ENCODE assay signal across 15 cellular contexts in the genomic region with DNA sequence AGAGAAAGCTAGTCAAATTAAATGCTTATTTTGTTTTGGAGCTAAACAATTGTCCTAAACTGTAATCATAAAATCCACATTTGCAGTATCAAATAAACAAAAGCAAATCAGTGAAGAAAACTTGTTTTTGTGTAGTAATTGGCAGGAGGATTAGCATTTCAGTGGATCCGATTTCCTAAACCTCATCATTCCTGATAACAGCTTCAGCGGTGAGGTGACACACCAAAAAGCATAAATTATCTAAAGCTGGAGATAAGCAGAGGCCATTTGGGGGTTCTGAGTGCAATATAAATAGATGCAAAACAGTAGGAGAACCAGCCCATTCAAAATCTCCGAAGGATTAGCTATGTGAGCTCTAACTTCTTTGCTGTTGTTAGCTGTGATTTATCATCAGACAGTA.
DNase-seq lines count a peak whose midpoint lies in the region; ATAC-seq, FAIRE-seq and TF ChIP-seq lines count a peak whose summit lies in the region.
"Had no signal": no experiment of that assay in that cellular context is flagged by ENCODE, and none has a peak within 500 bp of the region (broad histone marks: within the 10 kb centered on the region; RNA-seq: fewer than 3 reads in every experiment).

No MANE protein-coding gene starts in this region.

- peaks cover 75% of the 10 kb centered on the region for H3K27me3 Mint-ChIP-seq in endodermal cell (ENCODE audit: insufficient read depth)
- H3K27me3 Mint-ChIP-seq: B cell; CD4-positive, alpha-beta memory T cell had no signal

- peak overlapping the region; percentile 11 for H3K27ac ChIP-seq in HEK293 (ENCODE audit: extremely low read depth, low read depth, low read length)
- no peak overlapping the region for H3K27ac ChIP-seq in endodermal cell (ENCODE audit: low read depth, low read length)
- no peak overlapping the region for H3K27ac ChIP-seq in PC-9
- H3K27ac ChIP-seq in pancreas = no peak overlapping the region
- no peak overlapping the region for H3K27ac ChIP-seq in foreskin keratinocyte
- H3K27ac ChIP-seq: SJSA1 had no signal

- peaks cover 12% of the 10 kb centered on the region for H3K4me1 ChIP-seq in HEK293 (ENCODE audit: control insufficient read depth, insufficient read depth, low read length)
- peaks cover 5% of the 10 kb centered on the region for H3K4me1 ChIP-seq in endodermal cell (ENCODE audit: control insufficient read depth, insufficient read depth, low read length)
- H3K4me1 ChIP-seq in PC-9 (replicated peaks; ENCODE audit: insufficient read depth) = no peaks in the 10 kb centered on the region
- no peaks in the 10 kb centered on the region for H3K4me1 ChIP-seq in pancreas
- H3K4me1 ChIP-seq in foreskin keratinocyte = no peaks in the 10 kb centered on the region
- H3K4me1 ChIP-seq: SJSA1 had no signal

- H3K9me3 ChIP-seq in HEK293 (ENCODE audit: control insufficient read depth, insufficient read depth, low read depth, low read length) = no peaks in the 10 kb centered on the region
- no peaks in the 10 kb centered on the region for H3K9me3 ChIP-seq in endodermal cell (ENCODE audit: control insufficient read depth, low read length)
- no peaks in the 10 kb centered on the region for H3K9me3 ChIP-seq in PC-9 (ENCODE audit: insufficient read depth, low read depth)
- H3K9me3 ChIP-seq in pancreas = no peaks in the 10 kb centered on the region
- H3K9me3 ChIP-seq: SJSA1 had no signal

- intact Hi-C loops in PC-9 (cut with micrococcal nuclease; ENCODE audit: unreplicated experiment) = no loop called here
- intact Hi-C loops in pancreas (cut with DNase I) = no loop called here

- 15 to 56% methylated on average over 1 to 3 of the region's 3 CpGs for WGBS in endodermal cell (ENCODE audit: insufficient coverage in 1 of 2, insufficient read length in 1 of 2), 2 experiments
- 34 to 47% methylated on average over 3 of the region's 3 CpGs for WGBS in pancreas, 2 donors

- peak; percentile 10 for DNase-seq in D341Med (ENCODE audit: low spot score)
- peak; percentile 51 for DNase-seq in NCI-H774 (lab: John Stamatoyannopoulos, UW)
- DNase-seq in endodermal cell = peak; percentile 56
- no peak for DNase-seq in PC-9
- DNase-seq in NCI-H2196 treated with DMSO at 0.1 percent for 48 hours (lab: John Stamatoyannopoulos, UW; ENCODE audit: unreplicated experiment) = no peak
- no peak for DNase-seq in pancreas
- no peak for DNase-seq in foreskin keratinocyte
- DNase-seq: CD4-positive, alpha-beta memory T cell; GF-D8; KBM-7; NCI-H1048; NCI-H446 had no signal

- no peaks in the 10 kb centered on the region for H3K79me2 ChIP-seq in PC-9 (ENCODE audit: low read depth)

- H3K36me3 ChIP-seq in HEK293 (ENCODE audit: control insufficient read depth in 2 of 2, insufficient read depth in 1 of 2, low read length in 2 of 2) = no peaks in the 10 kb centered on the region
- H3K36me3 ChIP-seq in endodermal cell (ENCODE audit: control insufficient read depth, insufficient read depth, low read length) = no peaks in the 10 kb centered on the region
- no peaks in the 10 kb centered on the region for H3K36me3 ChIP-seq in PC-9 (ENCODE audit: low read depth)
- no peaks in the 10 kb centered on the region for H3K36me3 ChIP-seq in pancreas
- H3K36me3 ChIP-seq: SJSA1 had no signal

- H3K9me2 ChIP-seq in PC-9 (ENCODE audit: insufficient read depth) = no peaks in the 10 kb centered on the region

- H3K4me2 ChIP-seq in PC-9 = no peak overlapping the region

- peaks cover 78% of the 10 kb centered on the region for H3K27me3 ChIP-seq in endodermal cell (ENCODE audit: control insufficient read depth, insufficient read depth, low read length, poor library complexity, severe bottlenecking)
- H3K27me3 ChIP-seq in PC-9 (ENCODE audit: insufficient read depth, low read depth) = no peaks in the 10 kb centered on the region
- no peaks in the 10 kb centered on the region for H3K27me3 ChIP-seq in pancreas
- H3K27me3 ChIP-seq in foreskin keratinocyte = no peaks in the 10 kb centered on the region
- H3K27me3 ChIP-seq: SJSA1 had no signal

- peaks cover 4% of the 10 kb centered on the region for H3K9me3 Mint-ChIP-seq in endodermal cell

- CTCF ChIA-PET in HEK293 (lab: Yijun Ruan, JAX) = interaction anchor here (0.7 to 1.8 kb wide), 5 partner anchors 9 to 240 kb away, joined by 3 to 7 read pairs (median 3); no protein-coding TSS in a partner anchor
- CTCF ChIA-PET in PC-9 (lab: Charles Lee) = no interaction called here

- no peak overlapping the region for H2AFZ ChIP-seq in PC-9

- no peaks in the 10 kb centered on the region for H4K20me1 ChIP-seq in PC-9 (ENCODE audit: insufficient read depth)

- no peak overlapping the region for H3K9ac ChIP-seq in endodermal cell (ENCODE audit: extremely low read depth, low read length, poor library complexity, severe bottlenecking)

- H3F3A ChIP-seq in PC-9 (ENCODE audit: insufficient read depth, low read depth) = no peaks in the 10 kb centered on the region

- TF ChIP-seq CTCF in HEK293 (tag by site-specific recombination; IDR thresholded peaks at IDR 0.05) = no peak
- no peak for TF ChIP-seq CTCF in endodermal cell (conservative IDR thresholded peaks at IDR 0.05)
- no peak for TF ChIP-seq CTCF in PC-9 (conservative IDR thresholded peaks at IDR 0.05)
- no peak for TF ChIP-seq CTCF in pancreas (IDR thresholded peaks at IDR 0.05)
- no peak for TF ChIP-seq CTCF in foreskin keratinocyte (conservative IDR thresholded peaks at IDR 0.05)

- H3K36me3 Mint-ChIP-seq in endodermal cell (ENCODE audit: low read depth) = no peaks in the 10 kb centered on the region
- H3K36me3 Mint-ChIP-seq: CD4-positive, alpha-beta memory T cell had no signal

- no peak overlapping the region for H3K4me3 ChIP-seq in HEK293 (ENCODE audit: low read depth, low read length)
- H3K4me3 ChIP-seq in endodermal cell (ENCODE audit: low read length) = no peak overlapping the region
- H3K4me3 ChIP-seq in PC-9 = no peak overlapping the region
- no peak overlapping the region for H3K4me3 ChIP-seq in pancreas
- H3K4me3 ChIP-seq: SJSA1 had no signal

- no peak for FAIRE-seq in pancreas (lab: Jason Lieb, UNC)

- no peak overlapping the region for H3K27ac Mint-ChIP-seq in endodermal cell
- H3K27ac Mint-ChIP-seq: B cell; CD4-positive, alpha-beta memory T cell had no signal

- peaks cover 10% of the 10 kb centered on the region for H3K4me1 Mint-ChIP-seq in endodermal cell
- H3K4me1 Mint-ChIP-seq: B cell; CD4-positive, alpha-beta memory T cell had no signal

- ATAC-seq in pancreas (no peak), foreskin keratinocyte (no peak)

- BruUV-seq in PC-9 (replicated peaks; lab: Mats Ljungman, UMichigan) = no TSS peak

- H3K4me3 Mint-ChIP-seq in endodermal cell = no peak overlapping the region
- H3K4me3 Mint-ChIP-seq: B cell; CD4-positive, alpha-beta memory T cell had no signal

- POLR2A ChIA-PET in HEK293 (lab: Yijun Ruan, JAX) = interaction anchor here (1.0 to 2.3 kb wide), 4 partner anchors 78 to 236 kb away, joined by 3 to 31 read pairs (median 6); a partner anchor contains a TSS
- POLR2A ChIA-PET in PC-9 (lab: Charles Lee; ENCODE audit: unreplicated experiment) = no interaction called here

TF ChIP-seq in HEK293, 187 proteins besides CTCF, POLR2A, EP300 and RAD21 (continues in another document):
- TF ChIP-seq PRDM1 (tag by site-specific recombination; IDR thresholded peaks at IDR 0.05) (no peak), ZNF133 (tag by site-specific recombination; IDR thresholded peaks at IDR 0.05) (no peak), ZFHX2 (tag by site-specific recombination; conservative IDR thresholded peaks at IDR 0.05) (no peak), IKZF3 (tag by site-specific recombination; IDR thresholded peaks at IDR 0.05) (peak; percentile 93), KLF7 (tag by site-specific recombination; IDR thresholded peaks at IDR 0.05; ENCODE audit: borderline replicate concordance) (no peak), ZNF24 (tag by site-specific recombination; IDR thresholded peaks at IDR 0.05) (0 out of 2 replicates have a peak, but pooled peaks have one; percentile 16), ZNF768 (tag by site-specific recombination; IDR thresholded peaks at IDR 0.05) (no peak), ZNF501 (tag by site-specific recombination; IDR thresholded peaks at IDR 0.05) (no peak), ZNF747 (tag by site-specific recombination; IDR thresholded peaks at IDR 0.05) (no peak), ZNF707 (tag by site-specific recombination; IDR thresholded peaks at IDR 0.05) (no peak), ZNF677 (tag by site-specific recombination; IDR thresholded peaks at IDR 0.05) (no peak)
- TF ChIP-seq, protein P1, sequence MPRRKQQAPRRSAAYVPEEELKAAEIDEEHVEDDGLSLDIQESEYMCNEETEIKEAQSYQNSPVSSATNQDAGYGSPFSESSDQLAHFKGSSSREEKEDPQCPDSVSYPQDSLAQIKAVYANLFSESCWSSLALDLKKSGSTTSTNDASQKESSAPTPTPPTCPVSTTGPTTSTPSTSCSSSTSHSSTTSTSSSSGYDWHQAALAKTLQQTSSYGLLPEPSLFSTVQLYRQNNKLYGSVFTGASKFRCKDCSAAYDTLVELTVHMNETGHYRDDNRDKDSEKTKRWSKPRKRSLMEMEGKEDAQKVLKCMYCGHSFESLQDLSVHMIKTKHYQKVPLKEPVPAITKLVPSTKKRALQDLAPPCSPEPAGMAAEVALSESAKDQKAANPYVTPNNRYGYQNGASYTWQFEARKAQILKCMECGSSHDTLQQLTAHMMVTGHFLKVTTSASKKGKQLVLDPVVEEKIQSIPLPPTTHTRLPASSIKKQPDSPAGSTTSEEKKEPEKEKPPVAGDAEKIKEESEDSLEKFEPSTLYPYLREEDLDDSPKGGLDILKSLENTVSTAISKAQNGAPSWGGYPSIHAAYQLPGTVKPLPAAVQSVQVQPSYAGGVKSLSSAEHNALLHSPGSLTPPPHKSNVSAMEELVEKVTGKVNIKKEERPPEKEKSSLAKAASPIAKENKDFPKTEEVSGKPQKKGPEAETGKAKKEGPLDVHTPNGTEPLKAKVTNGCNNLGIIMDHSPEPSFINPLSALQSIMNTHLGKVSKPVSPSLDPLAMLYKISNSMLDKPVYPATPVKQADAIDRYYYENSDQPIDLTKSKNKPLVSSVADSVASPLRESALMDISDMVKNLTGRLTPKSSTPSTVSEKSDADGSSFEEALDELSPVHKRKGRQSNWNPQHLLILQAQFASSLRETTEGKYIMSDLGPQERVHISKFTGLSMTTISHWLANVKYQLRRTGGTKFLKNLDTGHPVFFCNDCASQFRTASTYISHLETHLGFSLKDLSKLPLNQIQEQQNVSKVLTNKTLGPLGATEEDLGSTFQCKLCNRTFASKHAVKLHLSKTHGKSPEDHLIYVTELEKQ (tag by site-specific recombination; IDR thresholded peaks at IDR 0.05; ENCODE audit: borderline replicate concordance) = peak; percentile 58; the same call in 1 of the 2 replicates

Comparison
In these comparisons a context has a peak if more than half of its experiments do, and no peak if none do; other contexts are left out.
1. DNase-seq: peak in D341Med (single experiment), NCI-H774 (single experiment) and endodermal cell (single experiment); none in PC-9 (0 of 2), NCI-H2196 treated with DMSO at 0.1 percent for 48 hours (single experiment), pancreas (0 of 6) and foreskin keratinocyte (0 of 2).